17 cellular contexts compared by ENCODE assay signal in the genomic region with DNA sequence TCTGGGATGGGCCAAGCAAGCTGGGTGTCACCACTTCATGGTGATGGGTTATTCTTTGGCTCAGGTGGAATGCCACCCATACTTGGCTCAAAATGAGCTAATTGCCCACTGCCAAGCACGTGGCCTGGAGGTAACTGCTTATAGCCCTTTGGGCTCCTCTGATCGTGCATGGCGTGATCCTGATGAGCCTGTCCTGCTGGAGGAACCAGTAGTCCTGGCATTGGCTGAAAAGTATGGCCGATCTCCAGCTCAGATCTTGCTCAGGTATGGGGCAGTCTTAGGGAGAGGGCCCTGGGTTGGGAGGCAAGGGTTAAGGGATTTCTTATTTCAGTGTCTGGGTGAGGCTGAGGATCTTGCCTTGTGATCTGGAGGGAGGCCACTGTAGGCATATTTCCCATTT. TPM values are rescaled to one million over a fixed set of nuclear protein-coding genes. Genes with fewer than 3 reads are reported as not detected.
DNase-seq lines count a peak whose midpoint lies in the region; ATAC-seq and TF ChIP-seq lines count a peak whose summit lies in the region.
"Had no signal": no experiment of that assay in that cellular context is flagged by ENCODE, and none has a peak within 500 bp of the region (broad histone marks: within the 10 kb centered on the region; RNA-seq: fewer than 3 reads in every experiment).

No MANE protein-coding gene starts in this region.

- H3K9me3 Mint-ChIP-seq in WTC11: no peaks in the 10 kb centered on the region
- H3K9me3 Mint-ChIP-seq in memory B cell: no peaks in the 10 kb centered on the region
- H3K9me3 Mint-ChIP-seq: CD4-positive, CD25-positive, alpha-beta regulatory T cell had no signal

- H3K27me3 ChIP-seq in AG04450 (ENCODE audit: control insufficient read depth, insufficient read depth, low read length): no peaks in the 10 kb centered on the region
- H3K27me3 ChIP-seq in BLaER1: no peaks in the 10 kb centered on the region

- CTCF ChIA-PET in AG04450 (lab: Charles Lee): interaction anchor here (0.7 to 5.2 kb wide), 10 partner anchors 9 to 554 kb away, joined by 3 to 49 read pairs (median 6); partner anchors contain the start of genes CCDC163 and MMACHC
- CTCF ChIA-PET in WTC11 (lab: Charles Lee): interaction anchor here (0.8 to 3.3 kb wide), 5 partner anchors 17 to 208 kb away, joined by 3 to 17 read pairs (median 6); partner anchors contain the start of genes AKR1A1 and PRDX1

- H3K27ac ChIP-seq in AG04450 (ENCODE audit: low read depth, low read length) (peak overlapping the region; percentile 31), BLaER1 (peak overlapping the region; percentile 23; the same call in 1 of the 2 replicates)

- peaks cover 4% of the 10 kb centered on the region; the same call in 1 of the 2 replicates for H3K4me1 ChIP-seq in BLaER1

- H3K4me2 ChIP-seq in BLaER1: no peak overlapping the region
- H3K4me2 ChIP-seq: SK-N-SH had no signal

- H3K36me3 Mint-ChIP-seq in WTC11 (peaks cover 52% of the 10 kb centered on the region), memory B cell (peaks cover 17% of the 10 kb centered on the region)

- POLR2A ChIA-PET in AG04450 (lab: Yijun Ruan, JAX): interaction anchor here (0.6 to 4.5 kb wide), 2 partner anchors 47 to 139 kb away, joined by 8 to 37 read pairs; partner anchors contain the start of gene PRDX1
- POLR2A ChIA-PET in WTC11 (lab: Charles Lee): interaction anchor here (1.3 to 1.6 kb wide), 2 partner anchors 47 to 67 kb away, joined by 3 read pairs; partner anchors contain the start of gene PRDX1

- peak overlapping the region; percentile 22; the same call in 1 of the 2 replicates for H3K27ac Mint-ChIP-seq in WTC11
- H3K27ac Mint-ChIP-seq in memory B cell: peak overlapping the region; percentile 0

- H3K4me3 ChIP-seq in AG04450 (ENCODE audit: low read depth, low read length) (no peak overlapping the region), BLaER1 (no peak overlapping the region)

- TF ChIP-seq CTCF in AG04450 (IDR thresholded peaks at IDR 0.05; ENCODE audit: low read depth, low read length) (no peak), WTC11 (IDR thresholded peaks at IDR 0.05) (no peak)

- no peak overlapping the region for H3K9ac ChIP-seq in BLaER1
- H3K9ac ChIP-seq: SK-N-SH had no signal

- peaks cover 84% of the 10 kb centered on the region for H3K36me3 ChIP-seq in BLaER1

- H3K27me3 Mint-ChIP-seq in WTC11 (ENCODE audit: low read depth): no peaks in the 10 kb centered on the region
- no peaks in the 10 kb centered on the region for H3K27me3 Mint-ChIP-seq in memory B cell
- H3K27me3 Mint-ChIP-seq: CD4-positive, CD25-positive, alpha-beta regulatory T cell had no signal

- H3K4me3 Mint-ChIP-seq in WTC11: no peak overlapping the region
- no peak overlapping the region for H3K4me3 Mint-ChIP-seq in memory B cell
- H3K4me3 Mint-ChIP-seq: CD4-positive, CD25-positive, alpha-beta regulatory T cell had no signal

- H3K9me3 ChIP-seq in AG04450 (ENCODE audit: control insufficient read depth, insufficient read depth, low read length) (no peaks in the 10 kb centered on the region), BLaER1 (no peaks in the 10 kb centered on the region)
- H3K9me3 ChIP-seq: SK-N-SH had no signal

- peaks cover 70% of the 10 kb centered on the region for H4K20me1 ChIP-seq in BLaER1

- DNase-seq in AG04450 (ENCODE audit: low read depth, low spot score): no peak
- DNase-seq in WTC11 (ENCODE audit: low spot score): no peak
- DNase-seq in memory B cell (ENCODE audit: low spot score in 2 of 2): no peak
- DNase-seq in GM19238 (ENCODE audit: insufficient read length, low spot score): no peak
- no peak for DNase-seq in AG20443 (ENCODE audit: low spot score)
- DNase-seq in NCI-H1417 (lab: John Stamatoyannopoulos, UW): no peak
- DNase-seq: CD4-positive, CD25-positive, alpha-beta regulatory T cell; DMS79 treated with DMSO at 0.1 percent for 48 hours; GOT3; NCI-H1092 treated with DMSO at 0.1 percent for 48 hours; NCI-H187; NCI-H2171; NCI-H774; Right ventricle myocardium superior; SK-N-SH had no signal

- peaks cover 18% of the 10 kb centered on the region for H3K4me1 Mint-ChIP-seq in WTC11
- H3K4me1 Mint-ChIP-seq in memory B cell: peaks cover 2% of the 10 kb centered on the region

- ATAC-seq in WTC11: no peak
- no peak for ATAC-seq in memory B cell (ENCODE audit: low read depth)
- ATAC-seq: Panc1 had no signal

TF ChIP-seq in WTC11, 78 proteins besides CTCF, POLR2A, EP300 and RAD21:
- TF ChIP-seq HMGA2 (CRISPR knock-in tag; IDR thresholded peaks at IDR 0.05) (no peak), SMAD4 (CRISPR knock-in tag; IDR thresholded peaks at IDR 0.05) (no peak), ZNF263 (CRISPR knock-in tag; IDR thresholded peaks at IDR 0.05; ENCODE audit: low read depth) (no peak), GABPB1 (CRISPR knock-in tag; IDR thresholded peaks at IDR 0.05) (no peak), NR3C1 (CRISPR knock-in tag; conservative IDR thresholded peaks at IDR 0.05; ENCODE audit: low read depth) (no peak), ZBTB21 (CRISPR knock-in tag; IDR thresholded peaks at IDR 0.05; ENCODE audit: borderline replicate concordance) (no peak), NFYB (CRISPR knock-in tag; conservative IDR thresholded peaks at IDR 0.05; ENCODE audit: low read depth) (no peak)
- TF ChIP-seq, protein P1, sequence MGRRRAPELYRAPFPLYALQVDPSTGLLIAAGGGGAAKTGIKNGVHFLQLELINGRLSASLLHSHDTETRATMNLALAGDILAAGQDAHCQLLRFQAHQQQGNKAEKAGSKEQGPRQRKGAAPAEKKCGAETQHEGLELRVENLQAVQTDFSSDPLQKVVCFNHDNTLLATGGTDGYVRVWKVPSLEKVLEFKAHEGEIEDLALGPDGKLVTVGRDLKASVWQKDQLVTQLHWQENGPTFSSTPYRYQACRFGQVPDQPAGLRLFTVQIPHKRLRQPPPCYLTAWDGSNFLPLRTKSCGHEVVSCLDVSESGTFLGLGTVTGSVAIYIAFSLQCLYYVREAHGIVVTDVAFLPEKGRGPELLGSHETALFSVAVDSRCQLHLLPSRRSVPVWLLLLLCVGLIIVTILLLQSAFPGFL (CRISPR knock-in tag; IDR thresholded peaks at IDR 0.05; ENCODE audit: borderline replicate concordance): no peak

RNA-seq across cellular contexts. Expression of gene NASP, which starts 15.4 kb away (rescaled TPM):
- polyA plus RNA-seq in AG04450 (2011; rRNA removed): 61.9 and 74.8 TPM in 2 replicates
- polyA minus RNA-seq in AG04450 (2011; rRNA and poly(A)+ RNA removed): 46.2 and 48.5 TPM in 2 replicates
- 488 to 535 TPM (median 489 TPM) in 3 replicates for total RNA-seq in WTC11 (2021)

RNA-seq across cellular contexts. Expression of gene AKR1A1, which starts 17.8 kb away (rescaled TPM):
- polyA plus RNA-seq in AG04450 (2011; rRNA removed): 150 and 175 TPM in 2 replicates
- polyA minus RNA-seq in AG04450 (2011; rRNA and poly(A)+ RNA removed): 135 and 153 TPM in 2 replicates
- 338 to 380 TPM (median 371 TPM) in 3 replicates for total RNA-seq in WTC11 (2021)

RNA-seq across cellular contexts. Expression of gene PRDX1, which starts 46.7 kb away (rescaled TPM):
- 988 and 1,110 TPM in 2 replicates for polyA plus RNA-seq in AG04450 (2011; rRNA removed)
- polyA minus RNA-seq in AG04450 (2011; rRNA and poly(A)+ RNA removed): 183 and 255 TPM in 2 replicates
- total RNA-seq in WTC11 (2021): 1,102 to 1,197 TPM (median 1,130 TPM) in 3 replicates

RNA-seq across cellular contexts. Expression of gene CCDC17, which starts 55.4 kb away (rescaled TPM):
- 0.19 TPM in 2 replicates for polyA plus RNA-seq in AG04450 (2011; rRNA removed)
- 1.5 and 1.7 TPM in 2 replicates for polyA minus RNA-seq in AG04450 (2011; rRNA and poly(A)+ RNA removed)
- total RNA-seq in WTC11 (2021): 2.1 to 3.5 TPM (median 2.4 TPM) in 3 replicates
